In genomic region chr15:32918481-32919026, GRCh38 we compare ENCODE assay signal across 1 cellular context.
TF ChIP-seq lines count a peak whose summit lies in the region.

No MANE protein-coding gene starts in this region.

TF ChIP-seq in IMR-90, 13 proteins besides CTCF, POLR2A, EP300 and RAD21:
- TF ChIP-seq RCOR1 (IDR thresholded peaks at IDR 0.05; ENCODE audit: insufficient replicate concordance, low read length) (no peak), MAZ (IDR thresholded peaks at IDR 0.05; ENCODE audit: borderline replicate concordance, low read depth, low read length) (no peak), SMC3 (IDR thresholded peaks at IDR 0.05; ENCODE audit: low read depth, low read length) (no peak), ELK1 (IDR thresholded peaks at IDR 0.05; ENCODE audit: borderline replicate concordance, low read depth, low read length) (no peak), FOS (IDR thresholded peaks at IDR 0.05; ENCODE audit: low read depth, low read length) (no peak), CEBPB (IDR thresholded peaks at IDR 0.05; ENCODE audit: low read depth, low read length) (no peak), CHD1 (IDR thresholded peaks at IDR 0.05; ENCODE audit: low read depth, low read length) (no peak), USF2 (IDR thresholded peaks at IDR 0.05; ENCODE audit: low read depth, low read length) (no peak), BHLHE40 (IDR thresholded peaks at IDR 0.05; ENCODE audit: low read depth, low read length) (no peak), MAFK (IDR thresholded peaks at IDR 0.05; ENCODE audit: low read depth, low read length) (no peak), NFE2L2 (IDR thresholded peaks at IDR 0.05; ENCODE audit: low read depth, low read length) (no peak), MXI1 (IDR thresholded peaks at IDR 0.05; ENCODE audit: borderline replicate concordance, low read depth, low read length) (no peak), RFX5 (IDR thresholded peaks at IDR 0.05; ENCODE audit: low read depth, low read length) (no peak)
